In the genomic region with DNA sequence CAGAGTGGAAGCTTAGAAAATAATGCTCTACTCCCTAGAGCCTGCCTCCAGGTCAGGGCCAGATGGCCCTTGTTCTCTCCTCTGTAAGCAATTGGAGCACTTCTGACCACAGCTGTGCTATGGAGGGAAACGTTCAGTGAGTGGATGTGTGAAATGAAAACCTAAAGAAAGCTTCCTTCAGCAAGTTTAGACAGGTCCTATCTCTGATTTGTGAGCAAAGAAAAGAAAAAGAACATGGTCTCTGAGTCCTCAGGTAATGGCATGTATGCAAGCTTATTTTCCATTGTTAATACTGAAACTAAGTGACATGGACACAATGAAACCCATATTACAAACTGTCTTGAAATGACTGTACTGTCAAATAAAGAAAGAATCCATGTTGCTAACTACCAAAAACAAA, we compare ENCODE assay signal across 12 cellular contexts.
DNase-seq lines count a peak whose midpoint lies in the region; ATAC-seq and TF ChIP-seq lines count a peak whose summit lies in the region.
"Had no signal": no experiment of that assay in that cellular context is flagged by ENCODE, and none has a peak within 500 bp of the region (broad histone marks: within the 10 kb centered on the region; RNA-seq: fewer than 3 reads in every experiment).

No MANE protein-coding gene starts in this region.

- H3K27ac ChIP-seq in MM.1S (ENCODE audit: low read length) = no peak overlapping the region
- H3K27ac ChIP-seq in transverse colon = no peak overlapping the region
- no peak overlapping the region for H3K27ac ChIP-seq in heart left ventricle
- H3K27ac ChIP-seq: sigmoid colon had no signal

- 42 to 50% methylated on average over 1 of the region's 1 CpG for WGBS in transverse colon (ENCODE audit: low coverage in 1 of 2), 2 donors
- WGBS in heart left ventricle, 4 donors = 53 to 64% (median 58%) methylated on average over 1 of the region's 1 CpG

- intact Hi-C loops in transverse colon (cut with DNase I; ENCODE audit: low total_unique reads) (no loop called here), CD14-positive monocyte (cut with micrococcal nuclease) (no loop called here), heart left ventricle (cut with DNase I) (no loop called here)

- no peaks in the 10 kb centered on the region for H3K79me2 ChIP-seq in MM.1S (ENCODE audit: low read length)

- no peaks in the 10 kb centered on the region for H3K36me3 Mint-ChIP-seq in CD14-positive monocyte
- H3K36me3 Mint-ChIP-seq: brain had no signal

- DNase-seq in GM13977 (ENCODE audit: low spot score) (peak; percentile 53), MM.1S (peak; percentile 42), transverse colon (no peak), C1 segment of cervical spinal cord (lab: John Stamatoyannopoulos, UW) (no peak), CD14-positive monocyte (ENCODE audit: low spot score) (no peak), heart left ventricle (no peak)
- DNase-seq: activated T-cell treated with anti-CD3 and anti-CD28 coated beads for 4 hours, sigmoid colon, T-helper 17 cell had no signal

- no peak overlapping the region for H2AFZ ChIP-seq in MM.1S (ENCODE audit: low read length)

- H3K9me3 ChIP-seq in MM.1S (replicated peaks; ENCODE audit: insufficient read depth, low read length) (no peaks in the 10 kb centered on the region), transverse colon (no peaks in the 10 kb centered on the region), heart left ventricle (no peaks in the 10 kb centered on the region)
- H3K9me3 ChIP-seq: sigmoid colon had no signal

- H3K9me2 ChIP-seq in MM.1S (replicated peaks; ENCODE audit: insufficient read depth, low read length) = no peaks in the 10 kb centered on the region

- no peak overlapping the region for H3K4me3 Mint-ChIP-seq in CD14-positive monocyte
- H3K4me3 Mint-ChIP-seq: brain, T-helper 17 cell had no signal

- no peaks in the 10 kb centered on the region for H3K4me1 ChIP-seq in MM.1S (ENCODE audit: low read length)
- no peaks in the 10 kb centered on the region for H3K4me1 ChIP-seq in transverse colon
- H3K4me1 ChIP-seq in heart left ventricle = peaks cover 0 to 3% (median 0%) of the 10 kb centered on the region in 12 donors
- H3K4me1 ChIP-seq: sigmoid colon had no signal

- H3K4me3 ChIP-seq in MM.1S (ENCODE audit: low read length) (no peak overlapping the region), transverse colon (no peak overlapping the region), heart left ventricle (no peak overlapping the region)
- H3K4me3 ChIP-seq: sigmoid colon had no signal

- ATAC-seq in GM21360 (IDR thresholded peaks at IDR 0.05; ENCODE audit: unreplicated experiment) (peak; percentile 97), HG02938 (IDR thresholded peaks at IDR 0.05; ENCODE audit: unreplicated experiment) (peak; percentile 94), heart left ventricle (no peak)
- ATAC-seq: T-helper 17 cell had no signal

- H3K9ac ChIP-seq in MM.1S (ENCODE audit: low read length) = no peak overlapping the region

- H4K20me1 ChIP-seq in MM.1S (ENCODE audit: insufficient read depth, low read length) = no peaks in the 10 kb centered on the region

- H3K36me3 ChIP-seq in MM.1S (replicated peaks; ENCODE audit: insufficient read depth, low read length) (no peaks in the 10 kb centered on the region), transverse colon (no peaks in the 10 kb centered on the region), heart left ventricle (no peaks in the 10 kb centered on the region)
- H3K36me3 ChIP-seq: sigmoid colon had no signal

- peaks cover 0 to 14% (median 4%) of the 10 kb centered on the region in 7 donors for H3K9me3 Mint-ChIP-seq in CD14-positive monocyte

- no peak for TF ChIP-seq CTCF in GM13977 (IDR thresholded peaks at IDR 0.05; ENCODE audit: extremely low read depth, insufficient read depth, missing control alignments)
- no peak for TF ChIP-seq CTCF in MM.1S (IDR thresholded peaks at IDR 0.05; ENCODE audit: low read length)
- TF ChIP-seq CTCF in transverse colon (IDR thresholded peaks at IDR 0.05) = no peak
- TF ChIP-seq CTCF in CD14-positive monocyte (IDR thresholded peaks at IDR 0.05) = no peak
- no peak for TF ChIP-seq CTCF in heart left ventricle (IDR thresholded peaks at IDR 0.05)

- H3K27me3 ChIP-seq in MM.1S (replicated peaks; ENCODE audit: insufficient read depth, low read length) = no peaks in the 10 kb centered on the region
- no peaks in the 10 kb centered on the region for H3K27me3 ChIP-seq in transverse colon
- no peaks in the 10 kb centered on the region for H3K27me3 ChIP-seq in heart left ventricle
- H3K27me3 ChIP-seq: sigmoid colon had no signal

- no peak overlapping the region for H3K4me2 ChIP-seq in MM.1S (ENCODE audit: low read depth, low read length)

- no peak overlapping the region for H3K27ac Mint-ChIP-seq in CD14-positive monocyte
- H3K27ac Mint-ChIP-seq: brain, T-helper 17 cell had no signal

- H3F3A ChIP-seq in MM.1S (ENCODE audit: insufficient read depth, low read length) = no peaks in the 10 kb centered on the region

- TF ChIP-seq EP300 in transverse colon (IDR thresholded peaks at IDR 0.05; ENCODE audit: low read depth) = no peak

- TF ChIP-seq POLR2A in transverse colon (IDR thresholded peaks at IDR 0.05) (no peak), heart left ventricle (IDR thresholded peaks at IDR 0.05) (no peak)

- in situ Hi-C loops in GM13977 (cut with MboI; ENCODE audit: low pct_unique_long_range_greater_than_20kb, low sequenced_read_pairs, unreplicated experiment) (no loop called here), transverse colon (cut with MboI; ENCODE audit: low pct_ligation_motif_present in 1 of 4, low pct_unique_long_range_greater_than_20kb in 1 of 4, low sequenced_read_pairs in 3 of 4) (no loop called here)

- no peaks in the 10 kb centered on the region for H3K4me1 Mint-ChIP-seq in CD14-positive monocyte
- H3K4me1 Mint-ChIP-seq: brain, T-helper 17 cell had no signal

- H3K27me3 Mint-ChIP-seq in CD14-positive monocyte (ENCODE audit: low read depth in 3 of 3) = peaks cover 0 to 3% (median 1%) of the 10 kb centered on the region in 3 donors
- H3K27me3 Mint-ChIP-seq: brain, T-helper 17 cell had no signal

Comparison
In these comparisons a context has a peak if more than half of its experiments do, and no peak if none do; other contexts are left out.
1. DNase-seq: peak in GM13977 (single experiment) and MM.1S (single experiment); none in transverse colon (single experiment), C1 segment of cervical spinal cord (0 of 14), CD14-positive monocyte (single experiment) and heart left ventricle (0 of 5).
2. ATAC-seq: peak in GM21360 (single experiment) and HG02938 (single experiment); none in heart left ventricle (0 of 4).